2 cellular contexts compared by ENCODE assay signal in the genomic region with DNA sequence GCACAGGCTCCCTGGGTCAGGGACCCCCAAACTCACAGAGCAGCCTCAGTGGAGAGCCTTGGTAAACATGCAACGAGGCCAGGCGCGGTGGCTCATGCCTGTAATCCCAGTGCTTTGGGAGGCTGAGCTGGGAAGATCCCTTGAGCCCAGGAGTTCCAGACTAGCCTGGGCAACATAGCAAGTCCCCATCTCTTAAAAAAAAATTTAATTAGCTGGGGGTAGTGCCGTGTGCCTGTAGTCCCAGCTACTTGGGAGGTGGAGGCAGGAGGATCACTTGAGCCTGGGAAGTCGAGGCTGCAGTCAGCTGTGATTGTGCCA. TPM values are rescaled to one million over a fixed set of nuclear protein-coding genes. Genes with fewer than 3 reads are reported as not detected.
"Had no signal": no experiment of that assay in that cellular context is flagged by ENCODE, and none has a peak within 500 bp of the region (broad histone marks: within the 10 kb centered on the region; RNA-seq: fewer than 3 reads in every experiment).

No MANE protein-coding gene starts in this region.

RNA-seq across cellular contexts. Expression of gene FAM83F, which starts 30.3 kb away (rescaled TPM):
- total RNA-seq: fibroblast of villous mesenchyme, pulmonary artery endothelial cell had no signal
